Comparison of ENCODE assay signal across 13 cellular contexts in the genomic region with DNA sequence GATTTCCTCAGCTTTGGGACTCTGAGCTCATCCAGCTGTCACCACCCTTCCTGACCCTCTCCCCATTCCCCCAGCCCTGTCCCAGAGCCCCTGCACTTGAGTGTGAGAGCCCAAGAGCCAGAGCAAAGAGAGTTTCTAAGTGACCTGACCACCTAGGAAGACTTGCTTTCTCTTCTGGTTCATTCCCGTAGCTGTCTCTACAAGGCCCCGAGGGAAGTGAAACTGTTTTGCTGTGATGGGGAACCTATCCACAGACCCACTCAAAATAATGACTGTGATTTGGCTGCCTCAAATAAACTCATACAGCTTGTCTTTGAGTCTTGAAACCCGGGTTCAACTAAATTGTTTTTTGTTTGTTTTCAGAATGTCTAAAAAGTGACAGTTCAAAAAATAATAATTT.
DNase-seq lines count a peak whose midpoint lies in the region; ATAC-seq and TF ChIP-seq lines count a peak whose summit lies in the region.
"Had no signal": no experiment of that assay in that cellular context is flagged by ENCODE, and none has a peak within 500 bp of the region (broad histone marks: within the 10 kb centered on the region; RNA-seq: fewer than 3 reads in every experiment).

No MANE protein-coding gene starts in this region.

- peak; percentile 45 for DNase-seq in GM13976 (ENCODE audit: low spot score)
- DNase-seq in NOMO-1 treated with DMSO at 0.1 percent for 48 hours (lab: John Stamatoyannopoulos, UW; ENCODE audit: unreplicated experiment), result peak; percentile 69
- no peak for DNase-seq in pons (ENCODE audit: low spot score)
- DNase-seq in transverse colon, result no peak
- DNase-seq in NCI-H526 treated with DMSO at 0.1 percent for 48 hours (lab: John Stamatoyannopoulos, UW), result no peak
- no peak for DNase-seq in stimulated activated CD8-positive, alpha-beta memory T cell treated with anti-CD3 and anti-CD28 coated beads, Interleukin-4, amount 100 ng/mL, for 48 hours
- DNase-seq: activated T-cell treated with anti-CD3 and anti-CD28 coated beads, Interleukin-2, amount 50 U/mL, for 24 hours; body of pancreas; NCI-H82; stimulated activated CD4-positive, alpha-beta T cell treated with anti-CD3 and anti-CD28 coated beads, Interleukin-15, amount 100 ng/mL, for 24 hours; stomach had no signal

- H3K4me1 ChIP-seq in transverse colon, result peaks cover 0 to 3% (median 0%) of the 10 kb centered on the region in 4 donors
- H3K4me1 ChIP-seq: body of pancreas, stomach had no signal

- no peaks in the 10 kb centered on the region for H3K27me3 ChIP-seq in transverse colon
- H3K27me3 ChIP-seq: body of pancreas, stomach had no signal

- H3K9me3 ChIP-seq in transverse colon, result no peaks in the 10 kb centered on the region
- H3K9me3 ChIP-seq: body of pancreas, stomach had no signal

- H3K27ac ChIP-seq in transverse colon, result no peak overlapping the region
- H3K27ac ChIP-seq: body of pancreas, stomach had no signal

- TF ChIP-seq EP300 in transverse colon (IDR thresholded peaks at IDR 0.05; ENCODE audit: low read depth), result no peak

- H3K36me3 ChIP-seq in transverse colon, result peaks cover 0 to 10% (median 2%) of the 10 kb centered on the region in 4 donors

- TF ChIP-seq CTCF in GM13976 (IDR thresholded peaks at IDR 0.05; ENCODE audit: borderline replicate concordance, control extremely low read depth, extremely low read depth, insufficient read depth, missing control alignments) (no peak), transverse colon (IDR thresholded peaks at IDR 0.05) (no peak)

- in situ Hi-C loops in GM13976 (cut with MboI; ENCODE audit: low sequenced_read_pairs, unreplicated experiment), result loop anchor here (25.0 kb wide), 1 partner anchor 366 kb away; no protein-coding TSS in a partner anchor
- in situ Hi-C loops in transverse colon (cut with MboI; ENCODE audit: low pct_ligation_motif_present in 1 of 4, low pct_unique_long_range_greater_than_20kb in 1 of 4, low sequenced_read_pairs in 3 of 4), result loop anchor here in 3 of 4 donors (25.0 kb wide), 2 partner anchors 284 to 366 kb away; a partner anchor contains a TSS

- H3K4me3 ChIP-seq in transverse colon, result no peak overlapping the region
- H3K4me3 ChIP-seq: body of pancreas, stomach had no signal

- TF ChIP-seq POLR2A in transverse colon (IDR thresholded peaks at IDR 0.05), result no peak

- ATAC-seq in GM19467 (IDR thresholded peaks at IDR 0.05; ENCODE audit: unreplicated experiment), result peak; percentile 91
- ATAC-seq in HG02981 (IDR thresholded peaks at IDR 0.05; ENCODE audit: unreplicated experiment), result peak; percentile 75
- ATAC-seq: body of pancreas had no signal

- 72 to 73% methylated on average over 1 to 3 of the region's 3 CpGs for WGBS in transverse colon (ENCODE audit: low coverage in 1 of 2), 2 donors

- intact Hi-C loops in transverse colon (cut with DNase I; ENCODE audit: low total_unique reads), result no loop called here

Comparison
In these comparisons a context has a peak if more than half of its experiments do, and no peak if none do; other contexts are left out.
1. DNase-seq: peak in GM13976 (single experiment) and NOMO-1 treated with DMSO at 0.1 percent for 48 hours (single experiment); none in pons (single experiment), transverse colon (single experiment), NCI-H526 treated with DMSO at 0.1 percent for 48 hours (single experiment) and stimulated activated CD8-positive, alpha-beta memory T cell treated with anti-CD3 and anti-CD28 coated beads, Interleukin-4, amount 100 ng/mL, for 48 hours (single experiment).